In the genomic region with DNA sequence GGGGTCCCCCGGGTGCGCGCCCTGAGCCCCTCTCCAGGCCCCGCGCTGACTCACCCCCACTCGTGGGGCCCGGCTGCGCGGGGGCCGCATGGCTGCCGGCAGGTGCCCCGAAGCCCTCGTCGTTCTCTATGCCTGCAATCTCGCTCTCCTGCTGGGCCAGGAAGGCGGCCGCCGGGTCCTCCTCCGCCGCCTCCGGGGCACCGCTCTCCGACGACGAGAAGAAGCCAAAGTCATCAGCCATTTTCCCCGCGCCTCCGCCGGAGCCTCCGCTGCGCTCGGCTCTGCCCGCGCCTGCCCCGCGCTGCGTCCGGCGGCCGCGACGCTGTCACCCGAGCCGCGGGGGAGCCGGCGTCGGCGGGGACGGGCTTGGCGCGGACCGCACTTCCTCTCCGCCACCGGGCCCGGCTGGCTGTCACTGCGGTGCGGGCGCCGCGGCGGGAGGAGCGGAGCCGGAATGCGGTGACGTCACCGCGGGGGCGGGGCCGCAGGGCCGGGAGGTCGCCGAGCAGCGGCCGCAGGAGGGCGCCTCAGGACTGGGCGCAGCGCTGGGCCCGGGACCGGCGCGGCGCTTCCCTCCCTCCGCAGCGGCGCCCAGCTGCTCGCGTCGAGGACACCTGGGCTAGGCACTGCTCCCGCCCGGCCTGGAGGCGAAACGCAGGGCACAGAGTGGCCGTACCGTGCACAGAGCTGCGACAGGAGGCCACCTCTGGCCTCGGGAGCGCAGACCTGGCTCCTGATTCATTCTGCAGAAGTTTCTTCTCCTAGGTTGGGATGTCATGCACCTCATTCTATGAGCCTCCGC, we compare ENCODE assay signal across 1 cellular context.
TF ChIP-seq lines count a peak whose summit lies in the region.

CLTB (minus strand) TSS at position 417 of the 802 bp plus-strand sequence; CDS start at position 241, 176 bp downstream.

TF ChIP-seq in IMR-90, 13 proteins besides CTCF, POLR2A, EP300 and RAD21:
- TF ChIP-seq USF2 (IDR thresholded peaks at IDR 0.05; ENCODE audit: low read depth, low read length) (no peak), MAFK (IDR thresholded peaks at IDR 0.05; ENCODE audit: low read depth, low read length) (no peak), FOS (IDR thresholded peaks at IDR 0.05; ENCODE audit: low read depth, low read length) (peak; percentile 35; the same call in 1 of the 2 replicates), BHLHE40 (IDR thresholded peaks at IDR 0.05; ENCODE audit: low read depth, low read length) (no peak), CEBPB (IDR thresholded peaks at IDR 0.05; ENCODE audit: low read depth, low read length) (0 out of 2 replicates have a peak, but pooled peaks have one; percentile 3), MXI1 (IDR thresholded peaks at IDR 0.05; ENCODE audit: borderline replicate concordance, low read depth, low read length) (peak; percentile 74), RFX5 (IDR thresholded peaks at IDR 0.05; ENCODE audit: low read depth, low read length) (no peak), MAZ (IDR thresholded peaks at IDR 0.05; ENCODE audit: borderline replicate concordance, low read depth, low read length) (peak; percentile 96), RCOR1 (IDR thresholded peaks at IDR 0.05; ENCODE audit: insufficient replicate concordance, low read length) (peak; percentile 5), SMC3 (IDR thresholded peaks at IDR 0.05; ENCODE audit: low read depth, low read length) (peak; percentile 83), NFE2L2 (IDR thresholded peaks at IDR 0.05; ENCODE audit: low read depth, low read length) (no peak), CHD1 (IDR thresholded peaks at IDR 0.05; ENCODE audit: low read depth, low read length) (no peak)
- TF ChIP-seq, protein P1, sequence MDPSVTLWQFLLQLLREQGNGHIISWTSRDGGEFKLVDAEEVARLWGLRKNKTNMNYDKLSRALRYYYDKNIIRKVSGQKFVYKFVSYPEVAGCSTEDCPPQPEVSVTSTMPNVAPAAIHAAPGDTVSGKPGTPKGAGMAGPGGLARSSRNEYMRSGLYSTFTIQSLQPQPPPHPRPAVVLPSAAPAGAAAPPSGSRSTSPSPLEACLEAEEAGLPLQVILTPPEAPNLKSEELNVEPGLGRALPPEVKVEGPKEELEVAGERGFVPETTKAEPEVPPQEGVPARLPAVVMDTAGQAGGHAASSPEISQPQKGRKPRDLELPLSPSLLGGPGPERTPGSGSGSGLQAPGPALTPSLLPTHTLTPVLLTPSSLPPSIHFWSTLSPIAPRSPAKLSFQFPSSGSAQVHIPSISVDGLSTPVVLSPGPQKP (IDR thresholded peaks at IDR 0.05; ENCODE audit: borderline replicate concordance, low read depth, low read length) = no peak
